14 cellular contexts compared by ENCODE assay signal in the genomic region with DNA sequence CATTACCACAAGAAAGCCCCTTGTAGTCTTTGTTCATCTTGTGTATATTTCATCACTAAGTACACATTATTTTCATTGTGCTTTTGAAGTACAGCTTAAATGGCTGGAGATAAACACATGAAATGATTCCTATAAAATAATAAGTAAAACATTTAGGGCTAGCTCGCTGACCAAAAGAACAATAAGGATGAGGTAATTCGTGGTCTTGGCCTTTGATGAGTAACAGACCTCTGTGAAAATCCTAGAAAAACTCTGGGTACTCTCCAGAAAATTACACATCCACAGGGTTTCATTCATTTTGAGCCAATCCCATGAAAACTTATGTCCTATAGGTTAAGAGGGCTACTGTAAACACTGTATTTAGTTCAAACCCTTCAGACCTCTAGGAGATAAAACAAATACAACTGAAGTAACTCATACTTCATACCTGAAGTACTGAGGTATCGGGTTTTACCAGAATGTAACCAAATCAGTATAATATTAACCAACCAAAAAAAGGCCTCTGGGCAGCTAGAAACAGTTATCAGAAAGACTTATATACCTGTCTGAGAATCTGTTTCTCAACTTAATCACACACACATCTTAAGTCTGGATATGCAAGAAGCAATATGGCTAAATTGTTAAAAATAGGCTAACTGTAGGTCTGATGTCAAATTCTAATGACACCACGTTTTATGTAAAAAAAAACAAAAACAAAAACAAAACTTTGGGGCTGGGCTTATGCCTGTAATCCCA. TPM values are rescaled to one million over a fixed set of nuclear protein-coding genes. Genes with fewer than 3 reads are reported as not detected.
DNase-seq lines count a peak whose midpoint lies in the region; ATAC-seq and TF ChIP-seq lines count a peak whose summit lies in the region.
"Had no signal": no experiment of that assay in that cellular context is flagged by ENCODE, and none has a peak within 500 bp of the region (broad histone marks: within the 10 kb centered on the region; RNA-seq: fewer than 3 reads in every experiment).

No MANE protein-coding gene starts in this region.

- DNase-seq in GM23248 (peak; percentile 90), RWPE2 (ENCODE audit: low spot score) (no peak), foreskin fibroblast (peak; percentile 58 to 83), left ventricle myocardium superior (no peak), HuH-7 (ENCODE audit: low spot score) (no peak)
- DNase-seq: activated CD8-positive, alpha-beta memory T cell treated with anti-CD3 and anti-CD28 coated beads, Interleukin-2, amount 50 U/mL, for 4 hours; C1 segment of cervical spinal cord; caudate nucleus; NCI-H1436; OCI-M1; uterus had no signal

- intact Hi-C loops in left ventricle myocardium superior (cut with micrococcal nuclease) = no loop called here

- ATAC-seq in RWPE2 (ENCODE audit: low read depth) (peak; percentile 64), HG03439 (IDR thresholded peaks at IDR 0.05; ENCODE audit: unreplicated experiment) (no peak), left ventricle myocardium superior (no peak), HG02981 (IDR thresholded peaks at IDR 0.05; ENCODE audit: unreplicated experiment) (no peak)

- peaks cover 32% of the 10 kb centered on the region for H3F3A ChIP-seq in GM23248 (ENCODE audit: insufficient read depth)

- no peaks in the 10 kb centered on the region for H3K79me2 ChIP-seq in ACC112 (ENCODE audit: control insufficient read depth, insufficient read depth, low read length, unreplicated experiment)
- H3K79me2 ChIP-seq in GM23248 (ENCODE audit: insufficient read depth) = 0 out of 2 replicates have a peak, but pooled peaks cover 2% of the 10 kb centered on the region

- WGBS in GM23248 (ENCODE audit: low coverage in 1 of 2, low lambda C conversion rate in 2 of 2, missing lambda C conversion rate in 2 of 2), 2 experiments = 39 to 43% methylated on average over 4 of the region's 4 CpGs

- H3K27me3 ChIP-seq in ACC112 (ENCODE audit: insufficient read depth, low read length) (no peaks in the 10 kb centered on the region), GM23248 (replicated peaks; ENCODE audit: insufficient read depth) (no peaks in the 10 kb centered on the region), RWPE2 (ENCODE audit: insufficient read depth, poor library complexity, severe bottlenecking) (no peaks in the 10 kb centered on the region)
- H3K27me3 ChIP-seq: uterus had no signal

- in situ Hi-C loops in GM23248 (cut with MboI) = no loop called here

- H4K20me1 ChIP-seq in GM23248 (ENCODE audit: insufficient read depth) = peaks cover 4% of the 10 kb centered on the region; the same call in 1 of the 2 replicates

- no peak overlapping the region for H3K4me3 ChIP-seq in ACC112 (ENCODE audit: low read depth, low read length)
- no peak overlapping the region for H3K4me3 ChIP-seq in GM23248
- H3K4me3 ChIP-seq in RWPE2 (ENCODE audit: severe bottlenecking) = no peak overlapping the region
- no peak overlapping the region for H3K4me3 ChIP-seq in foreskin fibroblast (ENCODE audit: low read depth in 1 of 2, low read length in 2 of 2)
- H3K4me3 ChIP-seq: uterus had no signal

- H3K4me1 ChIP-seq in ACC112 (ENCODE audit: control insufficient read depth, insufficient read depth, low read length, unreplicated experiment) (peaks cover 10% of the 10 kb centered on the region), GM23248 (ENCODE audit: insufficient read depth) (peaks cover 10% of the 10 kb centered on the region), RWPE2 (ENCODE audit: insufficient read depth, poor library complexity, severe bottlenecking) (no peaks in the 10 kb centered on the region)
- H3K4me1 ChIP-seq: uterus had no signal

- TF ChIP-seq CTCF in RWPE2 (IDR thresholded peaks at IDR 0.05; ENCODE audit: poor library complexity, severe bottlenecking) (no peak), foreskin fibroblast (IDR thresholded peaks at IDR 0.05; ENCODE audit: low read depth, low read length) (no peak)

- H3K36me3 ChIP-seq in ACC112 (ENCODE audit: insufficient read depth, low read length) = no peaks in the 10 kb centered on the region
- H3K36me3 ChIP-seq in GM23248 (ENCODE audit: low read depth) = peaks cover 25% of the 10 kb centered on the region; the same call in 1 of the 2 replicates
- H3K36me3 ChIP-seq in RWPE2 (ENCODE audit: low read depth) = peaks cover 75% of the 10 kb centered on the region
- H3K36me3 ChIP-seq: uterus had no signal

- H3K27ac ChIP-seq in ACC112 (ENCODE audit: low read depth, low read length) = peak overlapping the region; percentile 32
- H3K27ac ChIP-seq in GM23248 = peak overlapping the region; percentile 41
- no peak overlapping the region for H3K27ac ChIP-seq in RWPE2 (ENCODE audit: poor library complexity, severe bottlenecking)
- H3K27ac ChIP-seq: uterus had no signal

- peak overlapping the region; percentile 2 for H3K4me2 ChIP-seq in GM23248 (ENCODE audit: unreplicated experiment)

- H3K9ac ChIP-seq in GM23248 = no peak overlapping the region

- no peaks in the 10 kb centered on the region for H3K9me2 ChIP-seq in GM23248 (ENCODE audit: insufficient read depth)

- H2AFZ ChIP-seq in ACC112 (ENCODE audit: low read length, unreplicated experiment) (no peak overlapping the region), GM23248 (no peak overlapping the region)

- no peaks in the 10 kb centered on the region for H3K9me3 ChIP-seq in GM23248 (ENCODE audit: low read depth)
- no peaks in the 10 kb centered on the region for H3K9me3 ChIP-seq in RWPE2 (ENCODE audit: severe bottlenecking)
- H3K9me3 ChIP-seq: uterus had no signal

RNA-seq across cellular contexts. Expression of a gene that starts 31.0 kb away (rescaled TPM):
- 16.7 and 25.7 TPM in 2 replicates for total RNA-seq in GM23248 (2014; rRNA removed; shearing (Covaris generic))
- polyA plus RNA-seq in GM23248 (2016; fragmentation: Nextera tagmentation; extraction: Ambion mirVana) = 54.8 and 56.4 TPM in 2 replicates
- 20.1 TPM for total RNA-seq in left ventricle myocardium superior

Comparison
In these comparisons a context has a peak if more than half of its experiments do, and no peak if none do; other contexts are left out.
1. DNase-seq: peak in GM23248 (single experiment) and foreskin fibroblast (2 of 2); none in RWPE2 (single experiment), left ventricle myocardium superior (single experiment) and HuH-7 (single experiment).